Comparison of ENCODE assay signal across 19 cellular contexts in genomic region chr4:128590773-128591172, GRCh38.
A peak's percentile ranks its signal among the peaks of the same experiment; 100 is the strongest.
DNase-seq lines count a peak whose midpoint lies in the region; ATAC-seq, FAIRE-seq and TF ChIP-seq lines count a peak whose summit lies in the region.
"Had no signal": no experiment of that assay in that cellular context is flagged by ENCODE, and none has a peak within 500 bp of the region (broad histone marks: within the 10 kb centered on the region; RNA-seq: fewer than 3 reads in every experiment).

No MANE protein-coding gene starts in this region.

- no peak overlapping the region for H2AK5ac ChIP-seq in IMR-90 (ENCODE audit: low read depth, low read length)

- H3K4me3 Mint-ChIP-seq in natural killer cell treated with Interleukin-12 subunit alpha and Interleukin-12 subunit beta and Interleukin-15 and Interleukin-18, amount 100 ng/mL, for 72 hours = no peak overlapping the region
- H3K4me3 Mint-ChIP-seq: CD8-positive, alpha-beta T cell had no signal

- no peak overlapping the region for H2AK9ac ChIP-seq in IMR-90 (replicated peaks; ENCODE audit: low read depth, low read length, poor library complexity)

- H2BK15ac ChIP-seq in IMR-90 (ENCODE audit: low read depth, low read length) = no peak overlapping the region

- no peak overlapping the region for H4K91ac ChIP-seq in IMR-90 (ENCODE audit: insufficient read depth, low read depth, low read length)

- no peak overlapping the region for H3K56ac ChIP-seq in IMR-90 (ENCODE audit: extremely low read depth, insufficient read depth, low read length)

- H3K36me3 ChIP-seq in IMR-90 (ENCODE audit: control insufficient read depth, insufficient read depth, low read length) (no peaks in the 10 kb centered on the region), kidney (ENCODE audit: control insufficient read depth in 1 of 2, insufficient read depth in 2 of 2, low read length in 2 of 2) (no peaks in the 10 kb centered on the region)
- H3K36me3 ChIP-seq: vagina had no signal

- H3K4me1 Mint-ChIP-seq in natural killer cell treated with Interleukin-12 subunit alpha and Interleukin-12 subunit beta and Interleukin-15 and Interleukin-18, amount 100 ng/mL, for 72 hours (ENCODE audit: low read depth in 2 of 2) = no peaks in the 10 kb centered on the region

- H3K9me1 ChIP-seq in IMR-90 (ENCODE audit: insufficient read depth, low read length) = 0 out of 2 replicates have a peak, but pooled peaks cover 3% of the 10 kb centered on the region

- TF ChIP-seq EP300 in A549 (IDR thresholded peaks at IDR 0.05) = no peak

- H3K4me1 ChIP-seq in A549 = peaks cover 21% of the 10 kb centered on the region
- no peaks in the 10 kb centered on the region for H3K4me1 ChIP-seq in IMR-90 (ENCODE audit: control insufficient read depth, insufficient read depth, low read length)
- peaks cover 17 to 31% of the 10 kb centered on the region in 2 donors for H3K4me1 ChIP-seq in kidney (ENCODE audit: control insufficient read depth in 1 of 2, insufficient read depth in 1 of 2, low read depth in 1 of 2, low read length in 2 of 2)
- H3K4me1 ChIP-seq: vagina had no signal

- H3K4ac ChIP-seq in IMR-90 (ENCODE audit: low read depth, low read length) = no peak overlapping the region

- no peak overlapping the region for H3K23ac ChIP-seq in IMR-90 (ENCODE audit: low read depth, low read length)

- H3K9ac ChIP-seq in IMR-90 (ENCODE audit: low read depth, low read length) = no peak overlapping the region
- no peak overlapping the region for H3K9ac ChIP-seq in kidney (ENCODE audit: low read length in 2 of 2)

- peaks cover 8% of the 10 kb centered on the region for H3K36me3 Mint-ChIP-seq in natural killer cell treated with Interleukin-12 subunit alpha and Interleukin-12 subunit beta and Interleukin-15 and Interleukin-18, amount 100 ng/mL, for 72 hours
- H3K36me3 Mint-ChIP-seq: CD8-positive, alpha-beta T cell had no signal

- no peak overlapping the region for H2AFZ ChIP-seq in IMR-90 (replicated peaks; ENCODE audit: low read length, poor library complexity)

- in situ Hi-C loops in IMR-90 (cut with MboI; ENCODE audit: low sequenced_read_pairs) = no loop called here

- POLR2A ChIA-PET in A549 (lab: Yijun Ruan, JAX) = no interaction called here
- POLR2A ChIA-PET in IMR-90 (lab: Charles Lee; ENCODE audit: unreplicated experiment) = no interaction called here

- H3K4me3 ChIP-seq in A549 = no peak overlapping the region
- no peak overlapping the region for H3K4me3 ChIP-seq in IMR-90 (ENCODE audit: insufficient read depth, low read depth, low read length)
- H3K4me3 ChIP-seq in choroid plexus epithelial cell (ENCODE audit: low read depth, low read length) = no peak overlapping the region
- no peak overlapping the region for H3K4me3 ChIP-seq in kidney (ENCODE audit: low read length in 2 of 2)
- H3K4me3 ChIP-seq: vagina had no signal

- H3K9me3 ChIP-seq in A549 = peaks cover 19% of the 10 kb centered on the region; the same call in 2 of the 3 replicates
- H3K9me3 ChIP-seq in IMR-90 (ENCODE audit: control insufficient read depth, insufficient read depth, low read length) = peaks cover 3% of the 10 kb centered on the region; the same call in 1 of the 2 replicates
- H3K9me3 ChIP-seq in kidney (ENCODE audit: control insufficient read depth in 1 of 2, low read length in 2 of 2) = peaks cover 0 to 11% of the 10 kb centered on the region in 2 donors
- H3K9me3 ChIP-seq: vagina had no signal

- H3K14ac ChIP-seq in IMR-90 (replicated peaks; ENCODE audit: low read depth, low read length) = no peak overlapping the region

- no peak overlapping the region for H4K8ac ChIP-seq in IMR-90 (ENCODE audit: low read depth in 2 of 2, low read length in 2 of 2)

- CTCF ChIA-PET in A549 (lab: Yijun Ruan, JAX) = interaction anchor here (1.5 to 1.6 kb wide), 2 partner anchors 16 to 37 kb away, joined by 3 to 4 read pairs; no protein-coding TSS in a partner anchor
- CTCF ChIA-PET in IMR-90 (lab: Yijun Ruan, JAX) = interaction anchor here (1.1 kb wide), 1 partner anchor 12 kb away, joined by 3 read pairs; no protein-coding TSS in a partner anchor

- H3K4me2 ChIP-seq in A549 (no peak overlapping the region), IMR-90 (ENCODE audit: low read depth, low read length) (no peak overlapping the region)

- WGBS in A549 (ENCODE audit: missing lambda C conversion rate) = 90% methylated on average over 3 of the region's 3 CpGs
- WGBS in IMR-90 (ENCODE audit: extremely low coverage in 2 of 2, insufficient read length in 1 of 2), 2 experiments = no CpG with 5 or more reads among the region's 3 CpGs

- ATAC-seq in A549 = no peak
- ATAC-seq in IMR-90 (ENCODE audit: low read depth) = no peak
- ATAC-seq in natural killer cell treated with Interleukin-12 subunit alpha and Interleukin-12 subunit beta and Interleukin-15 and Interleukin-18, amount 100 ng/mL, for 72 hours = no peak
- ATAC-seq: CD8-positive, alpha-beta T cell; left lobe of liver had no signal

- H3K27ac Mint-ChIP-seq in natural killer cell treated with Interleukin-12 subunit alpha and Interleukin-12 subunit beta and Interleukin-15 and Interleukin-18, amount 100 ng/mL, for 72 hours = no peak overlapping the region
- H3K27ac Mint-ChIP-seq: CD8-positive, alpha-beta T cell had no signal

- no peak for TF ChIP-seq POLR2A in A549 (IDR thresholded peaks at IDR 0.05; ENCODE audit: low read length)
- TF ChIP-seq POLR2A in IMR-90 (IDR thresholded peaks at IDR 0.05; ENCODE audit: low read depth, low read length) = no peak

- H2BK120ac ChIP-seq in IMR-90 (ENCODE audit: low read depth, low read length) = no peak overlapping the region

- H4K20me1 ChIP-seq in IMR-90 (ENCODE audit: insufficient read depth, low read length) = no peaks in the 10 kb centered on the region

- TF ChIP-seq CTCF in A549 (IDR thresholded peaks at IDR 0.05) (no peak), IMR-90 (conservative IDR thresholded peaks at IDR 0.05; ENCODE audit: low read depth, low read length) (0 out of 2 replicates have a peak, but pooled peaks have one; percentile 4), choroid plexus epithelial cell (conservative IDR thresholded peaks at IDR 0.05; ENCODE audit: low read depth, low read length) (peak; percentile 21), kidney (IDR thresholded peaks at IDR 0.05; ENCODE audit: borderline replicate concordance, extremely low read depth, insufficient read depth) (no peak)

- dilution Hi-C loops in IMR-90 (cut with HindIII; ENCODE audit: low sequenced_read_pairs, unreplicated experiment) = no loop called here

- H3K18ac ChIP-seq in IMR-90 (ENCODE audit: low read depth, low read length) = no peak overlapping the region

- H2BK5ac ChIP-seq in IMR-90 (ENCODE audit: low read depth, low read length, poor library complexity, severe bottlenecking) = no peak overlapping the region

- no peak overlapping the region for H4K5ac ChIP-seq in IMR-90 (ENCODE audit: low read depth, low read length)

- TF ChIP-seq RAD21 in A549 (conservative IDR thresholded peaks at IDR 0.05 in 1 of 2, IDR thresholded peaks at IDR 0.05 in 1 of 2) (no peak), IMR-90 (IDR thresholded peaks at IDR 0.05; ENCODE audit: low read length) (no peak)

- no peak overlapping the region for H2BK20ac ChIP-seq in IMR-90 (ENCODE audit: low read depth, low read length)

- no peaks in the 10 kb centered on the region for H3K79me1 ChIP-seq in IMR-90 (ENCODE audit: low read depth in 1 of 2, low read length in 2 of 2)

- intact Hi-C loops in IMR-90 (cut with micrococcal nuclease) (loop anchor here (5.0 kb wide), 1 partner anchor 127 kb away; no protein-coding TSS in a partner anchor), kidney (cut with DNase I) (no loop called here)

- H3K27me3 ChIP-seq in IMR-90 (ENCODE audit: control insufficient read depth, insufficient read depth, low read length) = no peaks in the 10 kb centered on the region
- H3K27me3 ChIP-seq: vagina had no signal

- BruUV-seq in IMR-90 (replicated peaks; lab: Mats Ljungman, UMichigan) = no TSS peak

- H3K9me3 Mint-ChIP-seq in natural killer cell treated with Interleukin-12 subunit alpha and Interleukin-12 subunit beta and Interleukin-15 and Interleukin-18, amount 100 ng/mL, for 72 hours = no peaks in the 10 kb centered on the region

- no peak for FAIRE-seq in A549 (lab: Jason Lieb, UNC)
- no peak for FAIRE-seq in kidney (lab: Jason Lieb, UNC)
- FAIRE-seq: endometrium had no signal

- H3K27ac ChIP-seq in A549 (peak overlapping the region; percentile 53 to 72), IMR-90 (ENCODE audit: insufficient read depth, low read length) (no peak overlapping the region), kidney (ENCODE audit: low read depth in 2 of 2, low read length in 2 of 2) (peak overlapping the region; percentile 81 to 88)
- H3K27ac ChIP-seq: vagina had no signal

- H3K27me3 Mint-ChIP-seq in natural killer cell treated with Interleukin-12 subunit alpha and Interleukin-12 subunit beta and Interleukin-15 and Interleukin-18, amount 100 ng/mL, for 72 hours = peaks cover 3 to 13% of the 10 kb centered on the region in 2 donors

- DNase-seq in A549 (ENCODE audit: low read depth in 1 of 2, low spot score in 1 of 2) (no peak), IMR-90 (peak; percentile 37), choroid plexus epithelial cell (ENCODE audit: low read depth) (peak; percentile 53), kidney (no peak), GF-D8 (lab: John Stamatoyannopoulos, UW) (no peak), NCI-H128 (lab: John Stamatoyannopoulos, UW; ENCODE audit: unreplicated experiment) (no peak), NCI-H446 treated with DMSO at 0.1 percent for 48 hours (lab: John Stamatoyannopoulos, UW) (no peak)
- DNase-seq in natural killer cell treated with Interleukin-12 subunit alpha and Interleukin-12 subunit beta and Interleukin-15 and Interleukin-18, amount 100 ng/mL, for 72 hours (ENCODE audit: low spot score) = no peak
- DNase-seq: activated CD4-positive, alpha-beta T cell treated with anti-CD3 and anti-CD28 coated beads for 48 hours; activated CD8-positive, alpha-beta memory T cell treated with anti-CD3 and anti-CD28 coated beads, Interleukin-2, amount 50 U/mL, for 4 hours; activated effector memory CD4-positive, alpha-beta T cell treated with anti-CD3 and anti-CD28 coated beads, Interleukin-2, amount 50 U/mL, for 16 hours; CD8-positive, alpha-beta T cell; H9; NCI-H1930; occipital lobe; T1000 had no signal

TF ChIP-seq in A549, 52 proteins besides CTCF, POLR2A, EP300 and RAD21 (continues in another document):
- TF ChIP-seq CHD2 (IDR thresholded peaks at IDR 0.05; ENCODE audit: low read length, partially characterized antibody) (no peak), HDAC2 (IDR thresholded peaks at IDR 0.05) (no peak), GATA3 (IDR thresholded peaks at IDR 0.05; ENCODE audit: borderline replicate concordance) (no peak)

TF ChIP-seq in IMR-90, 13 proteins besides CTCF, POLR2A, EP300 and RAD21 (continues in another document):
- no peak for TF ChIP-seq CEBPB (IDR thresholded peaks at IDR 0.05; ENCODE audit: low read depth, low read length)

Comparison
In these comparisons a context has a peak if more than half of its experiments do, and no peak if none do; other contexts are left out.
1. DNase-seq: peak in IMR-90 (single experiment) and choroid plexus epithelial cell (single experiment); none in A549 (0 of 2), kidney (single experiment), GF-D8 (single experiment), NCI-H128 (single experiment), NCI-H446 treated with DMSO at 0.1 percent for 48 hours (single experiment) and natural killer cell treated with Interleukin-12 subunit alpha and Interleukin-12 subunit beta and Interleukin-15 and Interleukin-18, amount 100 ng/mL, for 72 hours (single experiment).
2. CTCF ChIP-seq: peak in IMR-90 (single experiment) and choroid plexus epithelial cell (single experiment); none in A549 (single experiment) and kidney (single experiment).